ENCODE assay signal across 10 cellular contexts in the genomic region with DNA sequence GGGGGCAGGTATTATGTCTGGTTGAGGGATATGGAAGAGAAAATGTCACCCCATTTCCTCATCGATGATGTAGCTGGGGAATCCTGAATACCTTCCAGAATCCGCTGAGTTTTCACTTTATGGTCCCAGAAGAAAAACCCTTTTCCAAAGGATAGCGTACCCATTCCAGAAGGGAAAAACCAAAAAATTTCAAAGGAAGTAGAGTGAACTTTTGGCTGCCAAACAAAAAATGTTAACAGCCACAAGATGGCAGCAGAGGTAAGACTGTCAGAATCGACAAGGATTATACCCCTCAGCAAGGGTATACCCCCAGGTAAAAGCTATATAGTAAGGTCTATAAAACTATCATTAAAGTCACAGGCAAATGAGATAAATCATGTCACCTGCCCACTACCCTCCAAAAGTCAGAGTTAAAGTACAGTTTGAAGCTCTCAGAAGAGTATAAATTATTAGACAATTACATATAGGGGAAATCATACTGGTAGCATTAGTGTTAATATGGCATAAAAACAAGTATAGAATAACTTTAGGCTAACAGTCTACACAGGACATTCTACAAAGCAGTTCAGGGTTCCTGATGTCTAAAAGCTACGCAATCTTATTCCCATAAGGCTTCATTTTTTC. TPM values are rescaled to one million over a fixed set of nuclear protein-coding genes. Genes with fewer than 3 reads are reported as not detected.
A peak's percentile ranks its signal among the peaks of the same experiment; 100 is the strongest.
DNase-seq lines count a peak whose midpoint lies in the region; ATAC-seq and TF ChIP-seq lines count a peak whose summit lies in the region.
"Had no signal": no experiment of that assay in that cellular context is flagged by ENCODE, and none has a peak within 500 bp of the region (broad histone marks: within the 10 kb centered on the region; RNA-seq: fewer than 3 reads in every experiment).

No MANE protein-coding gene starts in this region.

- no peak overlapping the region for H3K4me3 ChIP-seq in fibroblast of villous mesenchyme (ENCODE audit: low read depth, low read length)

- peaks cover 68% of the 10 kb centered on the region for H3K36me3 Mint-ChIP-seq in activated CD4-positive, alpha-beta T cell treated with anti-CD3 and anti-CD28 coated beads, Interleukin-2, amount 10 ng/mL, durations not matched to agents 24 days and 14 days (ENCODE audit: low read depth)
- H3K36me3 Mint-ChIP-seq in stimulated activated effector memory CD8-positive, alpha-beta T cell treated with anti-CD3 and anti-CD28 coated beads, Interleukin-12 subunit alpha, Interleukin-12 subunit beta, amount 100 ng/mL, for 72 hours: no peaks in the 10 kb centered on the region

- ATAC-seq in stimulated activated effector memory CD8-positive, alpha-beta T cell treated with anti-CD3 and anti-CD28 coated beads, Interleukin-12 subunit alpha, Interleukin-12 subunit beta, amount 100 ng/mL, for 72 hours: peak; percentile 51
- no peak for ATAC-seq in GM19023 (IDR thresholded peaks at IDR 0.05; ENCODE audit: unreplicated experiment)

- H3K27ac Mint-ChIP-seq in activated CD4-positive, alpha-beta T cell treated with anti-CD3 and anti-CD28 coated beads, Interleukin-2, amount 10 ng/mL, durations not matched to agents 24 days and 14 days: no peak overlapping the region
- H3K27ac Mint-ChIP-seq in stimulated activated effector memory CD8-positive, alpha-beta T cell treated with anti-CD3 and anti-CD28 coated beads, Interleukin-12 subunit alpha, Interleukin-12 subunit beta, amount 100 ng/mL, for 72 hours: no peak overlapping the region

- peak; percentile 69 for TF ChIP-seq CTCF in fibroblast of villous mesenchyme (IDR thresholded peaks at IDR 0.05; ENCODE audit: insufficient read depth, low read depth, low read length)

- H3K4me1 Mint-ChIP-seq in activated CD4-positive, alpha-beta T cell treated with anti-CD3 and anti-CD28 coated beads, Interleukin-2, amount 10 ng/mL, durations not matched to agents 24 days and 14 days: peaks cover 5% of the 10 kb centered on the region
- H3K4me1 Mint-ChIP-seq in stimulated activated effector memory CD8-positive, alpha-beta T cell treated with anti-CD3 and anti-CD28 coated beads, Interleukin-12 subunit alpha, Interleukin-12 subunit beta, amount 100 ng/mL, for 72 hours: peaks cover 19% of the 10 kb centered on the region

- H3K27me3 Mint-ChIP-seq in activated CD4-positive, alpha-beta T cell treated with anti-CD3 and anti-CD28 coated beads, Interleukin-2, amount 10 ng/mL, durations not matched to agents 24 days and 14 days: no peaks in the 10 kb centered on the region

- no peak overlapping the region for H3K4me3 Mint-ChIP-seq in activated CD4-positive, alpha-beta T cell treated with anti-CD3 and anti-CD28 coated beads, Interleukin-2, amount 10 ng/mL, durations not matched to agents 24 days and 14 days
- no peak overlapping the region for H3K4me3 Mint-ChIP-seq in stimulated activated effector memory CD8-positive, alpha-beta T cell treated with anti-CD3 and anti-CD28 coated beads, Interleukin-12 subunit alpha, Interleukin-12 subunit beta, amount 100 ng/mL, for 72 hours

- DNase-seq in activated CD4-positive, alpha-beta T cell treated with anti-CD3 and anti-CD28 coated beads, Interleukin-2, amount 10 ng/mL, durations not matched to agents 24 days and 14 days: peak; percentile 81
- DNase-seq in activated CD4-positive, alpha-beta T cell treated with anti-CD3 and anti-CD28 coated beads, Interleukin-2, amount 50 U/mL, for 48 hours: no peak
- DNase-seq in RKO (ENCODE audit: low spot score) (peak; percentile 45), fibroblast of villous mesenchyme (ENCODE audit: low read depth) (peak; percentile 42), NCI-H526 (lab: John Stamatoyannopoulos, UW) (no peak), DMS53 (lab: John Stamatoyannopoulos, UW) (no peak)
- DNase-seq in stimulated activated effector memory CD8-positive, alpha-beta T cell treated with anti-CD3 and anti-CD28 coated beads, Interleukin-12 subunit alpha, Interleukin-12 subunit beta, amount 100 ng/mL, for 72 hours (ENCODE audit: low spot score in 2 of 2): no peak
- DNase-seq: C1 segment of cervical spinal cord had no signal

- intact Hi-C loops in activated CD4-positive, alpha-beta T cell treated with anti-CD3 and anti-CD28 coated beads, Interleukin-2, amount 10 ng/mL, durations not matched to agents 24 days and 14 days (cut with micrococcal nuclease): loop anchor here (2.0 kb wide), 1 partner anchor 32 kb away; no protein-coding TSS in a partner anchor

- no peaks in the 10 kb centered on the region for H3K9me3 Mint-ChIP-seq in activated CD4-positive, alpha-beta T cell treated with anti-CD3 and anti-CD28 coated beads, Interleukin-2, amount 10 ng/mL, durations not matched to agents 24 days and 14 days
- H3K9me3 Mint-ChIP-seq in stimulated activated effector memory CD8-positive, alpha-beta T cell treated with anti-CD3 and anti-CD28 coated beads, Interleukin-12 subunit alpha, Interleukin-12 subunit beta, amount 100 ng/mL, for 72 hours: no peaks in the 10 kb centered on the region

RNA-seq across cellular contexts. Expression of a gene that starts 18.0 kb away (rescaled TPM):
- total RNA-seq in activated CD4-positive, alpha-beta T cell treated with anti-CD3 and anti-CD28 coated beads, Interleukin-2, amount 10 ng/mL, durations not matched to agents 24 days and 14 days: 221 and 224 TPM in 2 replicates
- 93.1 and 106 TPM in 2 replicates for total RNA-seq in fibroblast of villous mesenchyme

RNA-seq across cellular contexts. Expression of a gene that starts 18.4 kb away (rescaled TPM):
- 50.9 and 54.3 TPM in 2 replicates for total RNA-seq in activated CD4-positive, alpha-beta T cell treated with anti-CD3 and anti-CD28 coated beads, Interleukin-2, amount 10 ng/mL, durations not matched to agents 24 days and 14 days
- total RNA-seq in fibroblast of villous mesenchyme: 48.0 and 66.1 TPM in 2 replicates

RNA-seq across cellular contexts. Expression of a gene that starts 19.6 kb away (rescaled TPM):
- 1.6 and 1.7 TPM in 2 replicates for total RNA-seq in activated CD4-positive, alpha-beta T cell treated with anti-CD3 and anti-CD28 coated beads, Interleukin-2, amount 10 ng/mL, durations not matched to agents 24 days and 14 days
- total RNA-seq in fibroblast of villous mesenchyme: 6.4 and 10.8 TPM in 2 replicates

RNA-seq across cellular contexts. Expression of a gene that starts 27.9 kb away (rescaled TPM):
- total RNA-seq in activated CD4-positive, alpha-beta T cell treated with anti-CD3 and anti-CD28 coated beads, Interleukin-2, amount 10 ng/mL, durations not matched to agents 24 days and 14 days: not detected in 2 replicates
- total RNA-seq in fibroblast of villous mesenchyme: not detected in 2 replicates
- total RNA-seq: dermis microvascular lymphatic vessel endothelial cell had no signal

RNA-seq across cellular contexts. Expression of a gene that starts 34.9 kb away (rescaled TPM):
- total RNA-seq in activated CD4-positive, alpha-beta T cell treated with anti-CD3 and anti-CD28 coated beads, Interleukin-2, amount 10 ng/mL, durations not matched to agents 24 days and 14 days: not detected in 2 replicates
- not detected in 2 replicates for total RNA-seq in fibroblast of villous mesenchyme
- total RNA-seq: dermis microvascular lymphatic vessel endothelial cell had no signal

Comparison
In these comparisons a context has a peak if more than half of its experiments do, and no peak if none do; other contexts are left out.
1. DNase-seq: peak in activated CD4-positive, alpha-beta T cell treated with anti-CD3 and anti-CD28 coated beads, Interleukin-2, amount 10 ng/mL, durations not matched to agents 24 days and 14 days (single experiment), RKO (single experiment) and fibroblast of villous mesenchyme (single experiment); none in activated CD4-positive, alpha-beta T cell treated with anti-CD3 and anti-CD28 coated beads, Interleukin-2, amount 50 U/mL, for 48 hours (0 of 2), stimulated activated effector memory CD8-positive, alpha-beta T cell treated with anti-CD3 and anti-CD28 coated beads, Interleukin-12 subunit alpha, Interleukin-12 subunit beta, amount 100 ng/mL, for 72 hours (0 of 2), NCI-H526 (0 of 2) and DMS53 (single experiment).